ENCODE assay signal across 39 cellular contexts in genomic region chr11:118560806-118561205, GRCh38. TPM values are rescaled to one million over a fixed set of nuclear protein-coding genes. Genes with fewer than 3 reads are reported as not detected.
"Had no signal": no experiment of that assay in that cellular context is flagged by ENCODE, and none has a peak within 500 bp of the region (broad histone marks: within the 10 kb centered on the region; RNA-seq: fewer than 3 reads in every experiment).

No MANE protein-coding gene starts in this region.

- H3K27me3 ChIP-seq: adrenal gland, ascending aorta, body of pancreas, brain microvascular endothelial cell, breast epithelium, cardiac muscle cell had no signal

- H3K4me1 ChIP-seq: breast epithelium had no signal

- H3K27ac ChIP-seq: adrenal gland, ascending aorta, body of pancreas, brain microvascular endothelial cell, breast epithelium, cardiac muscle cell had no signal

- H3K27me3 Mint-ChIP-seq: activated naive CD4-positive, alpha-beta T cell treated with anti-CD3 and anti-CD28 coated beads, Interleukin-2, amount 10 ng/mL, durations not matched to agents 7 days and 5 days; activated naive CD4-positive, alpha-beta T cell treated with anti-CD3 and anti-CD28 coated beads, Interleukin-2, amount 50 U/mL, for 24 hours; activated naive CD8-positive, alpha-beta T cell; activated naive CD8-positive, alpha-beta T cell treated with anti-CD3 and anti-CD28 coated beads for 36 hours; activated naive CD8-positive, alpha-beta T cell treated with anti-CD3 and anti-CD28 coated beads, Interleukin-2, amount 10 ng/mL, durations not matched to agents 7 days and 5 days; activated naive CD8-positive, alpha-beta T cell treated with anti-CD3 and anti-CD28 coated beads, Interleukin-2, amount 50 U/mL, for 24 hours; activated T-cell treated with anti-CD3 and anti-CD28 coated beads, Interleukin-2, amount 50 U/mL, for 24 hours; activated T-helper 17 cell treated with anti-CD3 and anti-CD28 coated beads, Interleukin-2, amount 50 U/mL, for 72 hours; brain; central memory CD8-positive, alpha-beta T cell had no signal

- H3K9me3 ChIP-seq: adrenal gland, ascending aorta, body of pancreas, breast epithelium had no signal

- H3K4me3 ChIP-seq: adrenal gland, ascending aorta, body of pancreas, breast epithelium, cardiac muscle cell had no signal

- H3K4me3 Mint-ChIP-seq: activated naive CD4-positive, alpha-beta T cell treated with anti-CD3 and anti-CD28 coated beads for 36 hours; activated naive CD4-positive, alpha-beta T cell treated with anti-CD3 and anti-CD28 coated beads, Interleukin-2, amount 10 ng/mL, durations not matched to agents 7 days and 5 days; activated naive CD4-positive, alpha-beta T cell treated with anti-CD3 and anti-CD28 coated beads, Interleukin-2, amount 50 U/mL, for 24 hours; activated naive CD8-positive, alpha-beta T cell; activated naive CD8-positive, alpha-beta T cell treated with anti-CD3 and anti-CD28 coated beads for 36 hours; activated naive CD8-positive, alpha-beta T cell treated with anti-CD3 and anti-CD28 coated beads, Interleukin-2, amount 10 ng/mL, durations not matched to agents 7 days and 5 days; activated naive CD8-positive, alpha-beta T cell treated with anti-CD3 and anti-CD28 coated beads, Interleukin-2, amount 50 U/mL, for 24 hours; activated T-cell treated with anti-CD3 and anti-CD28 coated beads, Interleukin-2, amount 50 U/mL, for 24 hours; activated T-cell treated with anti-CD3 and anti-CD28 coated beads, Interleukin-2, amount 50 U/mL, for 4 hours; activated T-cell treated with anti-CD3 and anti-CD28 coated beads, Interleukin-2, amount 50 U/mL, for 72 hours; activated T-helper 1 cell treated with anti-CD3 and anti-CD28 coated beads, Interleukin-12 subunit alpha, Interleukin-12 subunit beta, Interleukin-2, Interleukin-4 antibody, amounts not matched to agents 30 ng/mL and 10 ng/mL and 1 ng/mL, durations not matched to agents 14 hours and 24 hours and 36 hours; activated T-helper 17 cell treated with anti-CD3 and anti-CD28 coated beads, Interleukin-2, amount 50 U/mL, for 72 hours; central memory CD8-positive, alpha-beta T cell had no signal

- H3K36me3 Mint-ChIP-seq: activated naive CD8-positive, alpha-beta T cell treated with anti-CD3 and anti-CD28 coated beads, Interleukin-2, amount 10 ng/mL, durations not matched to agents 7 days and 5 days had no signal

- H3K9me3 Mint-ChIP-seq: activated naive CD4-positive, alpha-beta T cell treated with anti-CD3 and anti-CD28 coated beads for 36 hours; activated naive CD4-positive, alpha-beta T cell treated with anti-CD3 and anti-CD28 coated beads, Interleukin-2, amount 10 ng/mL, durations not matched to agents 7 days and 5 days; activated naive CD4-positive, alpha-beta T cell treated with anti-CD3 and anti-CD28 coated beads, Interleukin-2, amount 50 U/mL, for 24 hours; activated naive CD4-positive, alpha-beta T cell treated with anti-CD3 and anti-CD28 coated beads, Interleukin-2, amount 50 U/mL, for 72 hours; activated naive CD8-positive, alpha-beta T cell treated with anti-CD3 and anti-CD28 coated beads for 36 hours; activated naive CD8-positive, alpha-beta T cell treated with anti-CD3 and anti-CD28 coated beads, Interleukin-2, amount 10 ng/mL, durations not matched to agents 7 days and 5 days; activated naive CD8-positive, alpha-beta T cell treated with anti-CD3 and anti-CD28 coated beads, Interleukin-2, amount 50 U/mL, for 24 hours; activated T-cell treated with anti-CD3 and anti-CD28 coated beads, Interleukin-2, amount 50 U/mL, for 24 hours; activated T-cell treated with anti-CD3 and anti-CD28 coated beads, Interleukin-2, amount 50 U/mL, for 4 hours; activated T-cell treated with anti-CD3 and anti-CD28 coated beads, Interleukin-2, amount 50 U/mL, for 72 hours; activated T-helper 1 cell treated with anti-CD3 and anti-CD28 coated beads, Interleukin-12 subunit alpha, Interleukin-12 subunit beta, Interleukin-2, Interleukin-4 antibody, amounts not matched to agents 30 ng/mL and 10 ng/mL and 1 ng/mL, durations not matched to agents 14 hours and 24 hours and 36 hours; activated T-helper 17 cell treated with anti-CD3 and anti-CD28 coated beads, Interleukin-2, amount 50 U/mL, for 72 hours; activated T-helper 2 cell treated with anti-CD3 and anti-CD28 coated beads, Interferon-gamma antibody, Interleukin-2, Interleukin-4, amounts not matched to agents 10 μg/mL and 5 μg/mL and 100 μg/mL, durations not matched to agents 14 hours and 24 hours and 36 hours; brain; central memory CD8-positive, alpha-beta T cell had no signal

- H3K27ac Mint-ChIP-seq: activated naive CD4-positive, alpha-beta T cell treated with anti-CD3 and anti-CD28 coated beads for 36 hours; activated naive CD4-positive, alpha-beta T cell treated with anti-CD3 and anti-CD28 coated beads, Interleukin-2, amount 10 ng/mL, durations not matched to agents 7 days and 5 days; activated naive CD4-positive, alpha-beta T cell treated with anti-CD3 and anti-CD28 coated beads, Interleukin-2, amount 50 U/mL, for 24 hours; activated naive CD4-positive, alpha-beta T cell treated with anti-CD3 and anti-CD28 coated beads, Interleukin-2, amount 50 U/mL, for 72 hours; activated naive CD8-positive, alpha-beta T cell; activated naive CD8-positive, alpha-beta T cell treated with anti-CD3 and anti-CD28 coated beads for 36 hours; activated naive CD8-positive, alpha-beta T cell treated with anti-CD3 and anti-CD28 coated beads, Interleukin-2, amount 10 ng/mL, durations not matched to agents 7 days and 5 days; activated naive CD8-positive, alpha-beta T cell treated with anti-CD3 and anti-CD28 coated beads, Interleukin-2, amount 50 U/mL, for 24 hours; activated T-cell treated with anti-CD3 and anti-CD28 coated beads, Interleukin-2, amount 50 U/mL, for 24 hours; activated T-cell treated with anti-CD3 and anti-CD28 coated beads, Interleukin-2, amount 50 U/mL, for 72 hours; activated T-helper 1 cell treated with anti-CD3 and anti-CD28 coated beads, Interleukin-12 subunit alpha, Interleukin-12 subunit beta, Interleukin-2, Interleukin-4 antibody, amounts not matched to agents 30 ng/mL and 10 ng/mL and 1 ng/mL, durations not matched to agents 14 hours and 24 hours and 36 hours; activated T-helper 17 cell treated with anti-CD3 and anti-CD28 coated beads, Interleukin-2, amount 50 U/mL, for 72 hours; activated T-helper 2 cell treated with anti-CD3 and anti-CD28 coated beads, Interferon-gamma antibody, Interleukin-2, Interleukin-4, amounts not matched to agents 10 μg/mL and 5 μg/mL and 100 μg/mL, durations not matched to agents 14 hours and 24 hours and 36 hours; brain had no signal

- H3K36me3 ChIP-seq: breast epithelium had no signal

- ATAC-seq: activated naive CD4-positive, alpha-beta T cell treated with anti-CD3 and anti-CD28 coated beads, Interleukin-2, amount 50 U/mL, for 72 hours; activated naive CD8-positive, alpha-beta T cell treated with anti-CD3 and anti-CD28 coated beads, Interleukin-2, amount 50 U/mL, for 24 hours; activated T-cell treated with anti-CD3 and anti-CD28 coated beads, Interleukin-2, amount 50 U/mL, for 4 hours; activated T-cell treated with anti-CD3 and anti-CD28 coated beads, Interleukin-2, amount 50 U/mL, for 72 hours; activated T-helper 17 cell treated with anti-CD3 and anti-CD28 coated beads, Interleukin-2, amount 50 U/mL, for 72 hours; body of pancreas had no signal

- DNase-seq: activated effector memory CD4-positive, alpha-beta T cell treated with anti-CD3 and anti-CD28 coated beads, Interleukin-2, amount 50 U/mL, for 16 hours; activated effector memory CD4-positive, alpha-beta T cell treated with Interleukin-2 at 50 U/mL for 16 hours; activated gamma-delta T cell; activated gamma-delta T cell treated with Interleukin-2 at 50 U/mL for 16 hours; activated naive CD4-positive, alpha-beta T cell; activated naive CD4-positive, alpha-beta T cell treated with anti-CD3 and anti-CD28 coated beads for 36 hours; activated naive CD4-positive, alpha-beta T cell treated with anti-CD3 and anti-CD28 coated beads, Interleukin-2, amount 10 ng/mL, durations not matched to agents 7 days and 5 days; activated naive CD4-positive, alpha-beta T cell treated with anti-CD3 and anti-CD28 coated beads, Interleukin-2, amount 50 U/mL, for 16 hours; activated naive CD4-positive, alpha-beta T cell treated with Interleukin-2 at 50 U/mL for 16 hours; activated naive CD8-positive, alpha-beta T cell treated with anti-CD3 and anti-CD28 coated beads for 36 hours; activated naive CD8-positive, alpha-beta T cell treated with anti-CD3 and anti-CD28 coated beads, Interleukin-2, amount 10 ng/mL, durations not matched to agents 7 days and 5 days; activated naive CD8-positive, alpha-beta T cell treated with anti-CD3 and anti-CD28 coated beads, Interleukin-2, amount 50 U/mL, for 24 hours; activated T-cell treated with anti-CD3 and anti-CD28 coated beads, Interleukin-2, amount 50 U/mL, for 1 hour; activated T-cell treated with anti-CD3 and anti-CD28 coated beads, Interleukin-2, amount 50 U/mL, for 24 hours; activated T-cell treated with anti-CD3 and anti-CD28 coated beads, Interleukin-2, amount 50 U/mL, for 4 hours; activated T-cell treated with anti-CD3 and anti-CD28 coated beads, Interleukin-2, amount 50 U/mL, for 48 hours; activated T-cell treated with anti-CD3 and anti-CD28 coated beads, Interleukin-2, amount 50 U/mL, for 72 hours; adrenal gland; amniotic stem cell; amygdala; anterior cingulate cortex; aorta; body of pancreas; brain microvascular endothelial cell; caudate nucleus; central memory CD4-positive, alpha-beta T cell; cerebellar nuclear complex had no signal

RNA-seq across cellular contexts. Expression of gene TTC36, which starts 33.5 kb away (rescaled TPM):
- total RNA-seq: activated naive CD4-positive, alpha-beta T cell treated with anti-CD3 and anti-CD28 coated beads for 36 hours; body of pancreas; bronchial epithelial cell had no signal
